ENCODE assay signal across 21 cellular contexts in genomic region chr4:99679976-99680375, GRCh38. TPM values are rescaled to one million over a fixed set of nuclear protein-coding genes. Genes with fewer than 3 reads are reported as not detected.
DNase-seq lines count a peak whose midpoint lies in the region; ATAC-seq, FAIRE-seq and TF ChIP-seq lines count a peak whose summit lies in the region.
"Had no signal": no experiment of that assay in that cellular context is flagged by ENCODE, and none has a peak within 500 bp of the region (broad histone marks: within the 10 kb centered on the region; RNA-seq: fewer than 3 reads in every experiment).

No MANE protein-coding gene starts in this region.

- FAIRE-seq in HepG2 (lab: Jason Lieb, UNC): no peak
- FAIRE-seq: A549, GM12892, HTR-8/SVneo had no signal

- BruUV-seq in HepG2 (replicated peaks; lab: Mats Ljungman, UMichigan): no TSS peak

- H3K36me3 ChIP-seq in right atrium auricular region: no peaks in the 10 kb centered on the region
- no peaks in the 10 kb centered on the region for H3K36me3 ChIP-seq in liver (ENCODE audit: control insufficient read depth in 4 of 4, insufficient read depth in 3 of 4, low read depth in 1 of 4, low read length in 3 of 4)
- no peaks in the 10 kb centered on the region for H3K36me3 ChIP-seq in HepG2 (replicated peaks in 1 of 2; ENCODE audit: control insufficient read depth in 1 of 2, insufficient read depth in 2 of 2, low read length in 2 of 2)
- H3K36me3 ChIP-seq in psoas muscle (ENCODE audit: insufficient read depth in 1 of 2, low read depth in 1 of 2): no peaks in the 10 kb centered on the region
- H3K36me3 ChIP-seq in upper lobe of right lung: no peaks in the 10 kb centered on the region

- H3K9me3 ChIP-seq in right atrium auricular region: no peaks in the 10 kb centered on the region
- H3K9me3 ChIP-seq in liver (ENCODE audit: control insufficient read depth in 4 of 4, low read length in 3 of 4): no peaks in the 10 kb centered on the region
- no peaks in the 10 kb centered on the region for H3K9me3 ChIP-seq in HepG2 (ENCODE audit: low read length)
- H3K9me3 ChIP-seq in psoas muscle: peaks cover 2% of the 10 kb centered on the region
- no peaks in the 10 kb centered on the region for H3K9me3 ChIP-seq in upper lobe of right lung
- H3K9me3 ChIP-seq: A549 had no signal

- H3K9ac ChIP-seq in liver (ENCODE audit: low read depth in 1 of 2, low read length in 2 of 2): no peak overlapping the region
- H3K9ac ChIP-seq in HepG2 (ENCODE audit: insufficient read depth, low read depth, low read length): no peak overlapping the region

- H3K79me2 ChIP-seq in HepG2 (ENCODE audit: insufficient read depth, low read length): no peaks in the 10 kb centered on the region

- H3K4me1 ChIP-seq in right atrium auricular region (peaks cover 0 to 8% of the 10 kb centered on the region in 2 donors), liver (ENCODE audit: control insufficient read depth in 4 of 4, insufficient read depth in 4 of 4, low read length in 3 of 4) (peaks cover 0 to 18% (median 9%) of the 10 kb centered on the region in 4 donors), HepG2 (ENCODE audit: insufficient read depth, low read length) (no peaks in the 10 kb centered on the region), psoas muscle (peaks cover 15% of the 10 kb centered on the region), upper lobe of right lung (no peaks in the 10 kb centered on the region)
- H3K4me1 ChIP-seq: A549 had no signal

- 39% methylated on average over 1 of the region's 1 CpG for WGBS in liver
- WGBS in HepG2 (ENCODE audit: low lambda C conversion rate): 0% methylated on average over 1 of the region's 1 CpG
- WGBS in psoas muscle, 3 donors: 21 to 28% (median 22%) methylated on average over 1 of the region's 1 CpG

- TF ChIP-seq EP300 in HepG2 (IDR thresholded peaks at IDR 0.05; ENCODE audit: low read depth in 2 of 2, low read length in 2 of 2) (no peak), HepG2 (CRISPR knock-in tag; IDR thresholded peaks at IDR 0.05; ENCODE audit: borderline replicate concordance) (no peak)

- POLR2A ChIA-PET in HepG2 (lab: Yijun Ruan, JAX): no interaction called here

- H3K27me3 ChIP-seq in right atrium auricular region (no peaks in the 10 kb centered on the region), liver (ENCODE audit: control insufficient read depth in 4 of 4, insufficient read depth in 4 of 4, low read length in 3 of 4) (no peaks in the 10 kb centered on the region), HepG2 (ENCODE audit: control insufficient read depth in 1 of 2, insufficient read depth in 2 of 2, low read length in 2 of 2) (no peaks in the 10 kb centered on the region), psoas muscle (ENCODE audit: insufficient read depth in 3 of 3, low read length in 2 of 3) (no peaks in the 10 kb centered on the region), upper lobe of right lung (no peaks in the 10 kb centered on the region)

- H3K4me3 ChIP-seq in right atrium auricular region: no peak overlapping the region
- no peak overlapping the region for H3K4me3 ChIP-seq in liver (ENCODE audit: low read depth in 1 of 3, low read length in 3 of 3)
- H3K4me3 ChIP-seq in HepG2 (replicated peaks in 1 of 3; ENCODE audit: insufficient read depth in 1 of 3, low read depth in 2 of 3, low read length in 3 of 3): no peak overlapping the region
- H3K4me3 ChIP-seq in psoas muscle: no peak overlapping the region
- H3K4me3 ChIP-seq in upper lobe of right lung: no peak overlapping the region
- H3K4me3 ChIP-seq: A549 had no signal

- H3K27ac ChIP-seq in right atrium auricular region (peak overlapping the region in 1 of 2 donors; percentile 73), liver (ENCODE audit: low read depth in 1 of 2, low read length in 2 of 2) (peak overlapping the region in 1 of 2 donors; percentile 14), HepG2 (ENCODE audit: extremely low read length, insufficient read depth, low read length) (no peak overlapping the region), psoas muscle (peak overlapping the region; percentile 89), upper lobe of right lung (no peak overlapping the region)
- H3K27ac ChIP-seq: 22Rv1, A549, C4-2B had no signal

- intact Hi-C loops in Right ventricle myocardium superior (cut with DNase I): loop anchor here (10.0 kb wide), 1 partner anchor 125 kb away; no protein-coding TSS in a partner anchor
- intact Hi-C loops in HepG2 (cut with micrococcal nuclease; ENCODE audit: unreplicated experiment): no loop called here
- intact Hi-C loops in psoas muscle (cut with DNase I): loop anchor here in 1 of 2 donors (5.0 kb wide), 1 partner anchor 42 kb away; no protein-coding TSS in a partner anchor
- intact Hi-C loops in upper lobe of right lung (cut with DNase I): no loop called here

- peak; percentile 40 for ATAC-seq in Right ventricle myocardium superior (ENCODE audit: poor library complexity)
- ATAC-seq in HepG2: no peak
- ATAC-seq in psoas muscle: peak; percentile 18 to 57 (median 41)
- ATAC-seq in GM18505 (IDR thresholded peaks at IDR 0.05; ENCODE audit: unreplicated experiment): no peak
- ATAC-seq in upper lobe of right lung: no peak
- no peak for ATAC-seq in HG02623 (IDR thresholded peaks at IDR 0.05; ENCODE audit: unreplicated experiment)
- ATAC-seq: A549, HCT116 had no signal

- no peak for TF ChIP-seq POLR2A in HepG2 (IDR thresholded peaks at IDR 0.05; ENCODE audit: insufficient read depth in 1 of 2, low read depth in 2 of 2, low read length in 2 of 2)
- TF ChIP-seq POLR2A in GM18505 (IDR thresholded peaks at IDR 0.05; ENCODE audit: borderline replicate concordance, extremely low read depth, insufficient read depth, insufficient read length): no peak

- TF ChIP-seq CTCF in right atrium auricular region (IDR thresholded peaks at IDR 0.05) (no peak), liver (IDR thresholded peaks at IDR 0.05; ENCODE audit: low read depth, low read length, missing input control) (no peak), HepG2 (CRISPR knock-in tag; IDR thresholded peaks at IDR 0.05) (no peak), psoas muscle (IDR thresholded peaks at IDR 0.05) (no peak), upper lobe of right lung (IDR thresholded peaks at IDR 0.05) (no peak)

- in situ Hi-C loops in HepG2 (cut with HindIII; ENCODE audit: extremely low pct_ligation_motif_present, low pct_unique_long_range_greater_than_20kb): no loop called here

- no peak overlapping the region for H2AFZ ChIP-seq in HepG2 (ENCODE audit: low read length)

- H3K4me2 ChIP-seq in HepG2 (ENCODE audit: low read depth, low read length): no peak overlapping the region
- H3K4me2 ChIP-seq: A549 had no signal

- no peaks in the 10 kb centered on the region for H4K20me1 ChIP-seq in HepG2 (ENCODE audit: insufficient read depth, low read length)

- no peak for TF ChIP-seq RAD21 in liver (IDR thresholded peaks at IDR 0.05)
- TF ChIP-seq RAD21 in HepG2 (CRISPR knock-in tag; IDR thresholded peaks at IDR 0.05): no peak

- DNase-seq in Right ventricle myocardium superior: no peak
- no peak for DNase-seq in right atrium auricular region (ENCODE audit: low spot score)
- no peak for DNase-seq in HepG2 (ENCODE audit: low spot score)
- no peak for DNase-seq in psoas muscle
- no peak for DNase-seq in upper lobe of right lung
- DNase-seq: AML-193; CD4-positive, alpha-beta T cell; GDM1; GOT3; H7; HFFc6 had no signal

- CTCF ChIA-PET in HepG2 (lab: Yijun Ruan, JAX; ENCODE audit: low intra/inter-chr PET ratio, low total read pairs): no interaction called here

TF ChIP-seq in liver, 16 proteins besides CTCF, POLR2A, EP300 and RAD21:
- TF ChIP-seq RXRA (IDR thresholded peaks at IDR 0.05) (peak in 1 of 2 donors; percentile 38), HNF4A (conservative IDR thresholded peaks at IDR 0.05) (peak; percentile 55 to 77), EGR1 (IDR thresholded peaks at IDR 0.05; ENCODE audit: low read depth in 2 of 2) (no peak)

TF ChIP-seq in HepG2, 621 proteins besides CTCF, POLR2A, EP300 and RAD21 (continues in another document):
- TF ChIP-seq FOXM1 (CRISPR knock-in tag; IDR thresholded peaks at IDR 0.05) (no peak), ZNF775 (CRISPR knock-in tag; IDR thresholded peaks at IDR 0.05; ENCODE audit: borderline replicate concordance) (no peak)

RNA-seq across cellular contexts. Expression of gene C4orf54, which starts 22.3 kb away (rescaled TPM):
- 0.73 TPM for total RNA-seq in Right ventricle myocardium superior
- 10 to 100 TPM in 1 of 2 donors, 1 to 10 TPM in 1; 1.2 to 23.6 TPM for total RNA-seq in right atrium auricular region
- total RNA-seq in liver: under 1 TPM in 1 of 2 donors, not detected in 1; under 0.01 TPM
- not detected for polyA plus RNA-seq in liver
- total RNA-seq in HepG2 (2016; rRNA removed; fragmentation: Illumina TruSeq; extraction: Trizol): not detected in 2 replicates
- total RNA-seq in HepG2 (2016; cell fraction: cytosol; rRNA removed; fragmentation: Illumina TruSeq; extraction: Trizol; ENCODE audit: low read depth): not detected in 2 replicates
- total RNA-seq in HepG2 (2016; cell fraction: insoluble cytoplasmic fraction; rRNA removed; fragmentation: Illumina TruSeq; extraction: Trizol): not detected in 2 replicates
- not detected in 2 replicates for total RNA-seq in HepG2 (2016; cell fraction: membrane; rRNA removed; fragmentation: Illumina TruSeq; extraction: Trizol)
- not detected in 2 replicates for total RNA-seq in HepG2 (2016; cell fraction: nucleus; rRNA removed; fragmentation: Illumina TruSeq; extraction: Trizol)
- not detected in 2 replicates for polyA plus RNA-seq in HepG2 (2011; rRNA removed)
- not detected in 2 replicates for polyA plus RNA-seq in HepG2 (2011; cell fraction: cytosol; rRNA removed)
- polyA plus RNA-seq in HepG2 (2011; cell fraction: nucleus; rRNA removed): not detected in 2 replicates
- polyA plus RNA-seq in HepG2 (2012): not detected in 2 replicates
- polyA plus RNA-seq in HepG2 (2016; cell fraction: cytosol; fragmentation: Illumina TruSeq; extraction: Trizol; ENCODE audit: low read depth): not detected in 2 replicates
- polyA plus RNA-seq in HepG2 (2016; cell fraction: insoluble cytoplasmic fraction; fragmentation: Illumina TruSeq; extraction: Trizol; ENCODE audit: low read depth): not detected in 2 replicates
- not detected in 2 replicates for polyA plus RNA-seq in HepG2 (2016; cell fraction: membrane; fragmentation: Illumina TruSeq; extraction: Trizol; ENCODE audit: low read depth)
- polyA plus RNA-seq in HepG2 (2016; cell fraction: nucleus; fragmentation: Illumina TruSeq; extraction: Trizol; ENCODE audit: insufficient read depth, low read depth): not detected in 2 replicates
- polyA minus RNA-seq in HepG2 (2011; rRNA and poly(A)+ RNA removed; ENCODE audit: low replicate concordance): 0.05 TPM in 1 of 2 replicates, not detected in the other
- not detected in 2 replicates for polyA minus RNA-seq in HepG2 (2011; cell fraction: cytosol; rRNA and poly(A)+ RNA removed)
- polyA minus RNA-seq in HepG2 (2011; cell fraction: nucleus; rRNA and poly(A)+ RNA removed): not detected in 2 replicates
- total RNA-seq in psoas muscle: 100 to 1,000 TPM in 2 of 4 donors, 10 to 100 TPM in 2; 58.1 to 151 (median 92.5) TPM
- polyA plus RNA-seq in psoas muscle: 10 to 100 TPM in 2 of 3 donors, 1 to 10 TPM in 1; 3.3 to 35.7 (median 34.0) TPM
- total RNA-seq in upper lobe of right lung: not detected
- total RNA-seq: CD4-positive, alpha-beta T cell; H7 had no signal
- polyA plus RNA-seq: A549, BJ had no signal

Comparison
In these comparisons a context has a peak if more than half of its experiments do, and no peak if none do; other contexts are left out.
1. ATAC-seq: peak in Right ventricle myocardium superior (single experiment) and psoas muscle (4 of 4); none in HepG2 (single experiment), GM18505 (single experiment), upper lobe of right lung (single experiment) and HG02623 (single experiment).